ENCODE assay signal across 7 cellular contexts in genomic region chr7:105673367-105674188, GRCh38.
A peak's percentile ranks its signal among the peaks of the same experiment; 100 is the strongest.
DNase-seq lines count a peak whose midpoint lies in the region; ATAC-seq and TF ChIP-seq lines count a peak whose summit lies in the region.

No MANE protein-coding gene starts in this region.

- intact Hi-C loops in MCF 10A (cut with micrococcal nuclease), result no loop called here

- TF ChIP-seq CTCF in MCF 10A (IDR thresholded peaks at IDR 0.05; ENCODE audit: unreplicated experiment) (no peak), omental fat pad (IDR thresholded peaks at IDR 0.05) (no peak), HFFc6 (IDR thresholded peaks at IDR 0.05) (no peak)

- H3K4me3 Mint-ChIP-seq in MCF 10A (ENCODE audit: unreplicated experiment), result no peak overlapping the region
- no peak overlapping the region for H3K4me3 Mint-ChIP-seq in HFFc6

- H3K9me3 Mint-ChIP-seq in MCF 10A (ENCODE audit: unreplicated experiment) (no peaks in the 10 kb centered on the region), HFFc6 (no peaks in the 10 kb centered on the region)

- CTCF ChIA-PET in MCF 10A (lab: Yijun Ruan, JAX), result interaction anchor here (0.7 to 1.8 kb wide), 6 partner anchors 11 to 50 kb away, joined by 3 to 10 read pairs (median 3); no protein-coding TSS in a partner anchor

- H3K27ac Mint-ChIP-seq in MCF 10A (ENCODE audit: low read depth, unreplicated experiment) (peak overlapping the region; percentile 55), HFFc6 (no peak overlapping the region)

- H3K4me1 Mint-ChIP-seq in MCF 10A (ENCODE audit: insufficient read depth, unreplicated experiment), result peaks cover 10% of the 10 kb centered on the region
- H3K4me1 Mint-ChIP-seq in HFFc6 (ENCODE audit: low read depth), result peaks cover under 1% of the 10 kb centered on the region; the same call in 1 of the 2 replicates

- POLR2A ChIA-PET in MCF 10A (lab: Yijun Ruan, JAX), result no interaction called here

- H3K27me3 Mint-ChIP-seq in MCF 10A (ENCODE audit: insufficient read depth, unreplicated experiment) (no peaks in the 10 kb centered on the region), HFFc6 (ENCODE audit: insufficient read depth) (peaks cover 2% of the 10 kb centered on the region; the same call in 1 of the 2 replicates)

- ATAC-seq in omental fat pad (ENCODE audit: low FRiP score) (peak; percentile 23), GM21515 (IDR thresholded peaks at IDR 0.05; ENCODE audit: unreplicated experiment) (no peak)

- no peaks in the 10 kb centered on the region for H3K36me3 Mint-ChIP-seq in MCF 10A (ENCODE audit: insufficient read depth, unreplicated experiment)
- H3K36me3 Mint-ChIP-seq in HFFc6 (ENCODE audit: low read depth), result no peaks in the 10 kb centered on the region

- DNase-seq in GF-D8 (lab: John Stamatoyannopoulos, UW) (peak; percentile 70), NCI-H1694 treated with DMSO at 0.1 percent for 48 hours (lab: John Stamatoyannopoulos, UW) (peak; percentile 69), MCF 10A (ENCODE audit: unreplicated experiment) (peak; percentile 86), omental fat pad (ENCODE audit: low spot score) (no peak), cortex of kidney (lab: John Stamatoyannopoulos, UW) (no peak), HFFc6 (no peak)

- no TSS peak for BruUV-seq in MCF 10A (replicated peaks; lab: Mats Ljungman, UMichigan)

Comparison
In these comparisons a context has a peak if more than half of its experiments do, and no peak if none do; other contexts are left out.
1. DNase-seq: peak in GF-D8 (single experiment), NCI-H1694 treated with DMSO at 0.1 percent for 48 hours (single experiment) and MCF 10A (single experiment); none in omental fat pad (single experiment), cortex of kidney (single experiment) and HFFc6 (single experiment).